In genomic region chr10:35608317-35608672, GRCh38 we compare ENCODE assay signal across 18 cellular contexts. TPM values are rescaled to one million over a fixed set of nuclear protein-coding genes. Genes with fewer than 3 reads are reported as not detected.
DNase-seq lines count a peak whose midpoint lies in the region; ATAC-seq, FAIRE-seq and TF ChIP-seq lines count a peak whose summit lies in the region.
"Had no signal": no experiment of that assay in that cellular context is flagged by ENCODE, and none has a peak within 500 bp of the region (broad histone marks: within the 10 kb centered on the region; RNA-seq: fewer than 3 reads in every experiment).

No MANE protein-coding gene starts in this region.

- dilution Hi-C loops in endothelial cell of umbilical vein (cut with MboI; ENCODE audit: extremely low pct_ligation_motif_present, low sequenced_read_pairs) = no loop called here

- no peak for TF ChIP-seq CTCF in AG10803 (conservative IDR thresholded peaks at IDR 0.05; ENCODE audit: low read length)
- no peak for TF ChIP-seq CTCF in endothelial cell of umbilical vein (IDR thresholded peaks at IDR 0.05; ENCODE audit: extremely low read depth in 1 of 2, insufficient read depth in 1 of 2, low read depth in 1 of 2, low read length in 2 of 2)
- TF ChIP-seq CTCF in gastrocnemius medialis (IDR thresholded peaks at IDR 0.05 in 4 of 5, conservative IDR thresholded peaks at IDR 0.05 in 1 of 5) = no peak
- TF ChIP-seq CTCF in right lobe of liver (IDR thresholded peaks at IDR 0.05) = no peak

- no peaks in the 10 kb centered on the region for H4K20me1 ChIP-seq in endothelial cell of umbilical vein (replicated peaks; ENCODE audit: control insufficient read depth, extremely low read depth, insufficient read depth, low read length)

- no CpG with 5 or more reads among the region's 19 CpGs for WGBS in right lobe of liver (ENCODE audit: insufficient coverage, low coverage, low lambda C conversion rate, missing lambda C conversion rate)

- in situ Hi-C loops in gastrocnemius medialis (cut with MboI; ENCODE audit: low sequenced_read_pairs in 4 of 4) = no loop called here

- no peaks in the 10 kb centered on the region for H3K9me1 ChIP-seq in endothelial cell of umbilical vein (replicated peaks; ENCODE audit: control insufficient read depth, extremely low read depth, insufficient read depth, low read length)

- no peak overlapping the region for H3K9ac ChIP-seq in endothelial cell of umbilical vein (replicated peaks; ENCODE audit: extremely low read depth, insufficient read depth, low read length)

- ATAC-seq in gastrocnemius medialis (no peak), right lobe of liver (no peak)

- H3K9me3 ChIP-seq in endothelial cell of umbilical vein (replicated peaks; ENCODE audit: control insufficient read depth, insufficient read depth, low read length) (no peaks in the 10 kb centered on the region), gastrocnemius medialis (no peaks in the 10 kb centered on the region), right lobe of liver (no peaks in the 10 kb centered on the region)
- H3K9me3 ChIP-seq: pancreas had no signal

- no peak overlapping the region for H3K27ac ChIP-seq in endothelial cell of umbilical vein (ENCODE audit: insufficient read depth, low read depth, low read length)
- no peak overlapping the region for H3K27ac ChIP-seq in gastrocnemius medialis
- H3K27ac ChIP-seq in right lobe of liver = no peak overlapping the region
- H3K27ac ChIP-seq: pancreas, SK-N-MC, WERI-Rb-1 had no signal

- no peak for FAIRE-seq in endothelial cell of umbilical vein (lab: Jason Lieb, UNC)
- FAIRE-seq: GM19239, pancreas had no signal

- H3K27me3 ChIP-seq in H7 (ENCODE audit: control insufficient read depth, insufficient read depth, low read length) (no peaks in the 10 kb centered on the region), endothelial cell of umbilical vein (ENCODE audit: control insufficient read depth in 2 of 2, insufficient read depth in 2 of 2, low read length in 2 of 2) (peaks cover 22 to 32% of the 10 kb centered on the region in 2 experiments), gastrocnemius medialis (peaks cover 18 to 39% (median 27%) of the 10 kb centered on the region in 3 donors), right lobe of liver (peaks cover 0 to 5% of the 10 kb centered on the region in 2 donors)
- H3K27me3 ChIP-seq: pancreas had no signal

- no peak for TF ChIP-seq POLR2A in endothelial cell of umbilical vein (IDR thresholded peaks at IDR 0.05; ENCODE audit: low read depth, low read length)
- no peak for TF ChIP-seq POLR2A in gastrocnemius medialis (IDR thresholded peaks at IDR 0.05)
- TF ChIP-seq POLR2A in right lobe of liver (IDR thresholded peaks at IDR 0.05) = no peak

- DNase-seq in AG10803 (ENCODE audit: low read depth) (no peak), H7 (peak; percentile 41), endothelial cell of umbilical vein (ENCODE audit: low read depth, low spot score) (no peak), gastrocnemius medialis (no peak), GOT3 (lab: John Stamatoyannopoulos, UW) (no peak), right lobe of liver (no peak), amygdala (lab: John Stamatoyannopoulos, UW) (no peak), KG1 (lab: John Stamatoyannopoulos, UW) (no peak)
- DNase-seq: CD4-positive, alpha-beta T cell; NCI-H2081; stimulated activated CD4-positive, alpha-beta T cell treated with anti-CD3 and anti-CD28 coated beads, Interleukin-1b, Interleukin-23, amount 100 ng/mL, for 48 hours; WERI-Rb-1 had no signal

- H3K36me3 ChIP-seq in H7 (replicated peaks; ENCODE audit: control insufficient read depth, insufficient read depth, low read length) = no peaks in the 10 kb centered on the region
- no peaks in the 10 kb centered on the region for H3K36me3 ChIP-seq in endothelial cell of umbilical vein (ENCODE audit: control insufficient read depth in 2 of 2, extremely low read depth in 1 of 2, insufficient read depth in 2 of 2, low read length in 2 of 2)
- no peaks in the 10 kb centered on the region for H3K36me3 ChIP-seq in gastrocnemius medialis
- no peaks in the 10 kb centered on the region for H3K36me3 ChIP-seq in right lobe of liver
- H3K36me3 ChIP-seq: pancreas, WERI-Rb-1 had no signal

- H3K4me1 ChIP-seq in endothelial cell of umbilical vein (ENCODE audit: control insufficient read depth, extremely low read depth, insufficient read depth, low read length) (no peaks in the 10 kb centered on the region), gastrocnemius medialis (peaks cover 0 to 8% of the 10 kb centered on the region in 2 donors), right lobe of liver (peaks cover 0 to 13% (median 0%) of the 10 kb centered on the region in 4 donors)
- H3K4me1 ChIP-seq: pancreas had no signal

- intact Hi-C loops in endothelial cell of umbilical vein (cut with micrococcal nuclease) = no loop called here
- intact Hi-C loops in gastrocnemius medialis (cut with DNase I; ENCODE audit: low total_unique reads) = no loop called here
- intact Hi-C loops in right lobe of liver (cut with DNase I) = no loop called here

- CTCF ChIA-PET in endothelial cell of umbilical vein (lab: Charles Lee) = no interaction called here

- peak overlapping the region; percentile 80 for H3K4me2 ChIP-seq in endothelial cell of umbilical vein (ENCODE audit: insufficient read depth, low read length)

- no TSS peak for BruUV-seq in endothelial cell of umbilical vein (replicated peaks; lab: Mats Ljungman, UMichigan)

- POLR2A ChIA-PET in endothelial cell of umbilical vein (lab: Charles Lee) = no interaction called here

- H3K79me2 ChIP-seq in endothelial cell of umbilical vein (ENCODE audit: control insufficient read depth, insufficient read depth, low read length) = no peaks in the 10 kb centered on the region

- H3K4me3 ChIP-seq in AG10803 (ENCODE audit: low read length) = peak overlapping the region; percentile 54
- H3K4me3 ChIP-seq in H7 (ENCODE audit: insufficient read depth, low read depth, low read length) = no peak overlapping the region
- H3K4me3 ChIP-seq in endothelial cell of umbilical vein (replicated peaks in 1 of 3; ENCODE audit: insufficient read depth in 1 of 3, low read depth in 1 of 3, low read length in 3 of 3) = peak overlapping the region in 2 of 3 experiments; percentile 10 to 32
- H3K4me3 ChIP-seq in gastrocnemius medialis = peak overlapping the region; percentile 41 to 61 (median 46)
- peak overlapping the region in 1 of 3 donors; percentile 36 for H3K4me3 ChIP-seq in right lobe of liver
- H3K4me3 ChIP-seq: SK-N-MC had no signal

- H2AFZ ChIP-seq in endothelial cell of umbilical vein (ENCODE audit: low read depth, low read length) = peak overlapping the region; percentile 98

TF ChIP-seq in endothelial cell of umbilical vein, 7 proteins besides CTCF, POLR2A, EP300 and RAD21:
- TF ChIP-seq GATA2 (IDR thresholded peaks at IDR 0.05; ENCODE audit: insufficient read depth, insufficient read length, low read depth, low read length) (no peak), FOS (IDR thresholded peaks at IDR 0.05; ENCODE audit: borderline replicate concordance, insufficient read depth, low read length) (no peak), JUN (IDR thresholded peaks at IDR 0.05; ENCODE audit: borderline replicate concordance, insufficient read depth, insufficient read length, low read depth) (no peak)

RNA-seq across cellular contexts. Expression of gene GJD4, which starts 3.2 kb away (rescaled TPM):
- not detected in 2 replicates for total RNA-seq in H7 (2014; rRNA removed; shearing (Covaris generic))
- total RNA-seq in endothelial cell of umbilical vein (not detected in 2 replicates), gastrocnemius medialis (not detected), right lobe of liver (not detected)
- not detected in 2 replicates for polyA plus RNA-seq in endothelial cell of umbilical vein
- polyA plus RNA-seq in endothelial cell of umbilical vein (2011; cell fraction: cytosol; rRNA removed) = not detected in 2 replicates
- polyA plus RNA-seq in endothelial cell of umbilical vein (2011; cell fraction: nucleus; rRNA removed) = not detected in 2 replicates
- not detected in 2 replicates for polyA plus RNA-seq in endothelial cell of umbilical vein (2012)
- not detected in 2 replicates for polyA minus RNA-seq in endothelial cell of umbilical vein
- polyA minus RNA-seq in endothelial cell of umbilical vein (2011; cell fraction: cytosol; rRNA and poly(A)+ RNA removed) = not detected
- not detected in 2 replicates for polyA minus RNA-seq in endothelial cell of umbilical vein (2011; cell fraction: nucleus; rRNA and poly(A)+ RNA removed)
- total RNA-seq: activated naive CD4-positive, alpha-beta T cell treated with anti-CD3 and anti-CD28 coated beads, Interleukin-2, amount 50 U/mL, for 72 hours; CD4-positive, alpha-beta T cell; H4; mononuclear cell; pancreas had no signal

RNA-seq across cellular contexts. Expression of gene FZD8, which starts 33.8 kb away (rescaled TPM):
- total RNA-seq in H7 (2014; rRNA removed; shearing (Covaris generic)) = 43.0 and 76.2 TPM in 2 replicates
- 9.1 and 11.1 TPM in 2 replicates for total RNA-seq in endothelial cell of umbilical vein
- polyA plus RNA-seq in endothelial cell of umbilical vein = 6.2 and 7.5 TPM in 2 replicates
- polyA plus RNA-seq in endothelial cell of umbilical vein (2011; cell fraction: cytosol; rRNA removed) = 3.2 and 3.6 TPM in 2 replicates
- 6.6 and 6.7 TPM in 2 replicates for polyA plus RNA-seq in endothelial cell of umbilical vein (2011; cell fraction: nucleus; rRNA removed)
- polyA plus RNA-seq in endothelial cell of umbilical vein (2012) = 7.7 and 20.4 TPM in 2 replicates
- polyA minus RNA-seq in endothelial cell of umbilical vein = 8.6 and 11.0 TPM in 2 replicates
- 7.0 TPM for polyA minus RNA-seq in endothelial cell of umbilical vein (2011; cell fraction: cytosol; rRNA and poly(A)+ RNA removed)
- 10.7 and 17.3 TPM in 2 replicates for polyA minus RNA-seq in endothelial cell of umbilical vein (2011; cell fraction: nucleus; rRNA and poly(A)+ RNA removed)
- total RNA-seq in gastrocnemius medialis = 1 to 10 TPM; 3.0 to 9.3 (median 4.1) TPM
- 1 to 10 TPM; 2.3 to 4.6 (median 3.8) TPM for total RNA-seq in right lobe of liver
